8 cellular contexts compared by ENCODE assay signal in the genomic region with DNA sequence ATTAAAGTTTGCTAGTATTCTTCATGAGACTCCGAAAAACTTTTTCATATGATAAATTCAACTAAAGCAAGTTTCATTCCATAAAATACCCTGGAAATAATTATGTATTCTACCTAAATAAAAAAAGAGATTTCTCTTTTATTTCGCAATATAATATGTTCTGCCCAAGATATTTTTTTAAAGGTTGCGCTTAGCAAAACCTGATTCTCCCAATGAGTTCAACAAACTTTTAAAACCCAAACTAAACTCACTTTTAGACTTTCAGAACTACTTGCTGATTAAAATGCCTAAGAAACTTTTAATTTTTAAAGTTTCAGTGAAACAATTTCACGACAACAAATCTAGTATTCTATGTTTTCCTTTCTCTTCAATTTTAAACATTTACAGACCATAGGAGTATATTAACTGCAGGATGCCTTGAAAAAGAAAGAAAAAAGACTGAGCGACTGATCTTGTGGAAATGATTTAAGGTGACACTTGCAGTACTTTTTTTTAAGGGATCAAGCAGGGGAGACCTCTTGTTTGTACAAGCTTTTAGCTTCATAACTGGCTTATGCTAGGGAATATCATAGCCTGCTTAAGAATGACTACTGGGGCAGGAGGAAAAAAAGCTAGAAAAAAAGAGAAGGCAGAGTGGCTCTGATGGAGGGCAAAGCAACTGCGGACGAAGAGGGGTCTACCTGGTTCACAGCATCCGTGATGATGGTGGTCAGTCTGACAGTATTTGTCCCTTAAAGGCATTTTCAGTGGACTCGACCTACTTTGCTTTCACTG. TPM values are rescaled to one million over a fixed set of nuclear protein-coding genes. Genes with fewer than 3 reads are reported as not detected.
DNase-seq lines count a peak whose midpoint lies in the region; TF ChIP-seq lines count a peak whose summit lies in the region.

No MANE protein-coding gene starts in this region.

- H3K9me3 ChIP-seq in Loucy (ENCODE audit: insufficient read depth, low read depth, low read length) (no peaks in the 10 kb centered on the region), ectodermal cell (ENCODE audit: control insufficient read depth, low read length) (no peaks in the 10 kb centered on the region)

- H3K9me3 Mint-ChIP-seq in nephron: no peaks in the 10 kb centered on the region

- WGBS in ectodermal cell, 2 experiments: 60 to 62% methylated on average over 9 of the region's 9 CpGs

- H3K9ac ChIP-seq in Loucy (ENCODE audit: low read depth, low read length, poor library complexity, severe bottlenecking): peak overlapping the region; percentile 96

- H3K27me3 Mint-ChIP-seq in nephron (ENCODE audit: low read depth): peaks cover 19% of the 10 kb centered on the region

- peaks cover 28% of the 10 kb centered on the region for H3K36me3 Mint-ChIP-seq in nephron (ENCODE audit: low read depth)

- H3K27ac Mint-ChIP-seq in nephron: peak overlapping the region; percentile 85 to 96 (median 95)

- peak overlapping the region; percentile 97 for H3K4me2 ChIP-seq in Loucy (ENCODE audit: low read depth, low read length, poor library complexity, severe bottlenecking)

- H3K79me2 ChIP-seq in Loucy (ENCODE audit: insufficient read depth, low read length): peaks cover 64% of the 10 kb centered on the region

- H3K36me3 ChIP-seq in Loucy (ENCODE audit: insufficient read depth, low read length) (peaks cover 24% of the 10 kb centered on the region; the same call in 1 of the 2 replicates), ectodermal cell (ENCODE audit: control insufficient read depth, insufficient read depth, low read length) (no peaks in the 10 kb centered on the region)

- H3K4me1 ChIP-seq in Loucy (ENCODE audit: insufficient read depth, low read length, poor library complexity, severe bottlenecking) (peaks cover 63% of the 10 kb centered on the region), ectodermal cell (ENCODE audit: control insufficient read depth, insufficient read depth, low read length) (no peaks in the 10 kb centered on the region)

- peak overlapping the region; percentile 98 for H3K27ac ChIP-seq in C4-2B
- H3K27ac ChIP-seq in ectodermal cell (ENCODE audit: insufficient read depth, low read depth, low read length, poor library complexity, severe bottlenecking): no peak overlapping the region

- no peaks in the 10 kb centered on the region for H3K9me2 ChIP-seq in Loucy (replicated peaks; ENCODE audit: low read depth, low read length)

- H3K27me3 ChIP-seq in Loucy (ENCODE audit: insufficient read depth, low read length, poor library complexity, severe bottlenecking) (no peaks in the 10 kb centered on the region), ectodermal cell (ENCODE audit: control insufficient read depth, insufficient read depth, low read length, poor library complexity, severe bottlenecking) (peaks cover 38% of the 10 kb centered on the region)

- peak overlapping the region; percentile 90 to 100 (median 99) for H3K4me3 Mint-ChIP-seq in nephron

- no peak overlapping the region for H2AFZ ChIP-seq in Loucy (ENCODE audit: low read length)

- peaks cover 65% of the 10 kb centered on the region for H4K20me1 ChIP-seq in Loucy (ENCODE audit: insufficient read depth, low read length, poor library complexity, severe bottlenecking)

- H3F3A ChIP-seq in Loucy (ENCODE audit: low read depth): no peaks in the 10 kb centered on the region

- H3K4me3 ChIP-seq in Loucy (ENCODE audit: low read length, poor library complexity, severe bottlenecking) (peak overlapping the region; percentile 99), ectodermal cell (ENCODE audit: insufficient read depth, low read depth, low read length) (peak overlapping the region; percentile 83)

- peaks cover 27% of the 10 kb centered on the region for H3K4me1 Mint-ChIP-seq in nephron

- DNase-seq in putamen (ENCODE audit: low spot score): no peak
- no peak for DNase-seq in hippocampal formation (lab: John Stamatoyannopoulos, UW)
- DNase-seq in stimulated activated CD8-positive, alpha-beta memory T cell treated with anti-CD3 and anti-CD28 coated beads, Interleukin-4, amount 100 ng/mL, for 48 hours: no peak
- no peak for DNase-seq in NCI-H524 (lab: John Stamatoyannopoulos, UW)

- no peak for TF ChIP-seq CTCF in C4-2B (conservative IDR thresholded peaks at IDR 0.05)
- TF ChIP-seq CTCF in Loucy (conservative IDR thresholded peaks at IDR 0.05; ENCODE audit: low read length): no peak
- no peak for TF ChIP-seq CTCF in nephron (IDR thresholded peaks at IDR 0.05; ENCODE audit: unreplicated experiment in 3 of 3)

RNA-seq across cellular contexts. Expression of a gene that starts 1.5 kb away (rescaled TPM):
- polyA plus RNA-seq in ectodermal cell (2013, experiment 1 of 4): 9.8 TPM
- polyA plus RNA-seq in ectodermal cell (2013, experiment 2 of 4): 9.5 TPM
- 11.5 TPM for polyA plus RNA-seq in ectodermal cell (2013, experiment 3 of 4)
- polyA plus RNA-seq in ectodermal cell (2013, experiment 4 of 4): 12.1 TPM
